12 cellular contexts compared by ENCODE assay signal in genomic region chr15:77032052-77032646, GRCh38. TPM values are rescaled to one million over a fixed set of nuclear protein-coding genes. Genes with fewer than 3 reads are reported as not detected.
A peak's percentile ranks its signal among the peaks of the same experiment; 100 is the strongest.
DNase-seq lines count a peak whose midpoint lies in the region; ATAC-seq and TF ChIP-seq lines count a peak whose summit lies in the region.
"Had no signal": no experiment of that assay in that cellular context is flagged by ENCODE, and none has a peak within 500 bp of the region (broad histone marks: within the 10 kb centered on the region; RNA-seq: fewer than 3 reads in every experiment).

No MANE protein-coding gene starts in this region.

- DNase-seq in left cardiac atrium (peak; percentile 14), left ventricle myocardium inferior (no peak), adrenal gland (peak in 5 of 7 donors; percentile 13 to 48 (median 15)), neural crest cell (ENCODE audit: low read depth, low spot score) (no peak), ureter (ENCODE audit: low spot score) (peak; percentile 39), KG1 (lab: John Stamatoyannopoulos, UW) (no peak), NCI-H2227 (lab: John Stamatoyannopoulos, UW; ENCODE audit: unreplicated experiment) (no peak)
- DNase-seq: nephron progenitor cell had no signal

- H3K4me3 Mint-ChIP-seq in neural crest cell, result peak overlapping the region; percentile 77
- H3K4me3 Mint-ChIP-seq: nephron progenitor cell, T-cell had no signal

- no peak for TF ChIP-seq POLR2A in adrenal gland (IDR thresholded peaks at IDR 0.05)

- H3K27ac ChIP-seq in left ventricle myocardium inferior (replicated peaks) (no peak overlapping the region), adrenal gland (no peak overlapping the region)

- H3K27me3 ChIP-seq in left ventricle myocardium inferior (ENCODE audit: low read depth) (peaks cover 36% of the 10 kb centered on the region), adrenal gland (no peaks in the 10 kb centered on the region)

- intact Hi-C loops in left cardiac atrium (cut with DNase I), result no loop called here
- intact Hi-C loops in left ventricle myocardium inferior (cut with micrococcal nuclease), result no loop called here
- intact Hi-C loops in adrenal gland (cut with DNase I), result loop anchor here in 1 of 2 donors (5.0 to 10.0 kb wide), 3 partner anchors 40 to 463 kb away; partner anchors contain the start of gene TSPAN3

- TF ChIP-seq CTCF in left ventricle myocardium inferior (IDR thresholded peaks at IDR 0.05; ENCODE audit: borderline replicate concordance) (no peak), adrenal gland (IDR thresholded peaks at IDR 0.05) (no peak), neural crest cell (conservative IDR thresholded peaks at IDR 0.05) (no peak)

- ATAC-seq in left cardiac atrium (no peak), HG02571 (IDR thresholded peaks at IDR 0.05; ENCODE audit: unreplicated experiment) (no peak)

- no peak overlapping the region for H3K27ac Mint-ChIP-seq in neural crest cell (ENCODE audit: unreplicated experiment)

- H3K9me3 ChIP-seq in left ventricle myocardium inferior (replicated peaks) (no peaks in the 10 kb centered on the region), adrenal gland (replicated peaks in 1 of 3) (no peaks in the 10 kb centered on the region)

- peaks cover 13% of the 10 kb centered on the region for H3K4me1 Mint-ChIP-seq in neural crest cell

- H3K4me3 ChIP-seq in left ventricle myocardium inferior, result no peak overlapping the region
- no peak overlapping the region for H3K4me3 ChIP-seq in adrenal gland

- H3K36me3 Mint-ChIP-seq in neural crest cell (ENCODE audit: low read depth), result peaks cover 5% of the 10 kb centered on the region

- WGBS in adrenal gland, 4 donors, result 73 to 83% (median 78%) methylated on average over 1 to 22 of the region's 22 CpGs

- H3K9me3 Mint-ChIP-seq in neural crest cell, result no peaks in the 10 kb centered on the region
- H3K9me3 Mint-ChIP-seq: T-cell had no signal

- peaks cover 7% of the 10 kb centered on the region for H3K27me3 Mint-ChIP-seq in neural crest cell (ENCODE audit: low read depth)
- H3K27me3 Mint-ChIP-seq: T-cell had no signal

- H3K4me1 ChIP-seq in left ventricle myocardium inferior (peaks cover 14% of the 10 kb centered on the region), adrenal gland (replicated peaks in 1 of 2) (peaks cover 5 to 13% of the 10 kb centered on the region in 2 donors)

- H3K36me3 ChIP-seq in left ventricle myocardium inferior, result no peaks in the 10 kb centered on the region
- no peaks in the 10 kb centered on the region for H3K36me3 ChIP-seq in adrenal gland (replicated peaks in 1 of 2)

RNA-seq across cellular contexts. Expression of gene PSTPIP1, which starts 37.2 kb away (rescaled TPM):
- total RNA-seq in left cardiac atrium (10 to 100 TPM in 1 of 2 donors, 1 to 10 TPM in 1; 6.1 to 14.1 TPM), left ventricle myocardium inferior (3.5 TPM), adrenal gland (10 to 100 TPM in 5 of 8 donors, 1 to 10 TPM in 3; 8.6 to 15.3 (median 10.7) TPM), neural crest cell (0.84 and 1.5 TPM in 2 replicates), ureter (12.3 TPM)
- polyA plus RNA-seq in adrenal gland, result 10 to 100 TPM in 2 of 3 donors, 1 to 10 TPM in 1; 1.4 to 31.5 (median 16.7) TPM
- total RNA-seq: fibroblast of villous mesenchyme had no signal
- polyA plus RNA-seq: BJ had no signal

RNA-seq across cellular contexts. Expression of gene TSPAN3, which starts 38.8 kb away (rescaled TPM):
- total RNA-seq in left cardiac atrium (100 to 1,000 TPM; 143 to 151 TPM), left ventricle myocardium inferior (98.6 TPM), adrenal gland (100 to 1,000 TPM; 181 to 387 (median 230) TPM), neural crest cell (258 and 259 TPM in 2 replicates), ureter (166 TPM)
- polyA plus RNA-seq in adrenal gland, result 100 to 1,000 TPM; 129 to 256 (median 202) TPM

Comparison
In these comparisons a context has a peak if more than half of its experiments do, and no peak if none do; other contexts are left out.
1. DNase-seq: peak in left cardiac atrium (single experiment), adrenal gland (5 of 7) and ureter (single experiment); none in left ventricle myocardium inferior (single experiment), neural crest cell (single experiment), KG1 (single experiment) and NCI-H2227 (single experiment).